Comparison of ENCODE assay signal across 8 cellular contexts in genomic region chr2:241702155-241702404, GRCh38. TPM values are rescaled to one million over a fixed set of nuclear protein-coding genes. Genes with fewer than 3 reads are reported as not detected.
A peak's percentile ranks its signal among the peaks of the same experiment; 100 is the strongest.
DNase-seq lines count a peak whose midpoint lies in the region; ATAC-seq and TF ChIP-seq lines count a peak whose summit lies in the region.

No MANE protein-coding gene starts in this region.

- H3K27me3 Mint-ChIP-seq in stimulated activated memory B cell treated with anti-CD40 and anti-IgM and Interleukin-4, amounts not matched to agents 10 μg/mL and 1 μg/mL and 100 μg/mL, for 72 hours = no peaks in the 10 kb centered on the region

- peak overlapping the region; percentile 93 for H3K27ac Mint-ChIP-seq in stimulated activated memory B cell treated with anti-CD40 and anti-IgM and Interleukin-4, amounts not matched to agents 10 μg/mL and 1 μg/mL and 100 μg/mL, for 72 hours

- peak overlapping the region; percentile 77 for H3K4me3 ChIP-seq in astrocyte of the spinal cord (ENCODE audit: low read depth, low read length)
- H3K4me3 ChIP-seq in mesodermal cell (ENCODE audit: extremely low read depth, insufficient read depth, low read length, poor library complexity, severe bottlenecking) = peak overlapping the region; percentile 68

- peak; percentile 91 for DNase-seq in GM10248 (ENCODE audit: extremely low spot score)
- DNase-seq in RKO (ENCODE audit: low spot score) = peak; percentile 69
- DNase-seq in astrocyte of the spinal cord (ENCODE audit: low read depth, low spot score) = peak; percentile 77
- DNase-seq in NCI-H69 (lab: John Stamatoyannopoulos, UW) = no peak
- no peak for DNase-seq in NCI-H526 (lab: John Stamatoyannopoulos, UW)

- POLR2A ChIA-PET in GM10248 (lab: Yijun Ruan, JAX) = interaction anchor here (0.5 to 1.9 kb wide), 6 partner anchors 13 to 165 kb away, joined by 3 to 8 read pairs (median 3); partner anchors contain the start of genes D2HGDH and DTYMK

- peaks cover 27% of the 10 kb centered on the region for H3K4me1 Mint-ChIP-seq in stimulated activated memory B cell treated with anti-CD40 and anti-IgM and Interleukin-4, amounts not matched to agents 10 μg/mL and 1 μg/mL and 100 μg/mL, for 72 hours

- H3K4me1 ChIP-seq in mesodermal cell (ENCODE audit: control insufficient read depth, insufficient read depth, low read length, poor library complexity, severe bottlenecking) = no peaks in the 10 kb centered on the region

- peak overlapping the region; percentile 91 for H3K27ac ChIP-seq in mesodermal cell (ENCODE audit: low read depth, low read length, severe bottlenecking)

- TF ChIP-seq CTCF in GM10248 (IDR thresholded peaks at IDR 0.05; ENCODE audit: control extremely low read depth, extremely low read depth, low read depth, missing control alignments) (no peak), astrocyte of the spinal cord (IDR thresholded peaks at IDR 0.05; ENCODE audit: low read depth, low read length) (no peak)

- no peak for ATAC-seq in stimulated activated memory B cell treated with anti-CD40 and anti-IgM and Interleukin-4, amounts not matched to agents 10 μg/mL and 1 μg/mL and 100 μg/mL, for 72 hours
- ATAC-seq in HG02870 (IDR thresholded peaks at IDR 0.05; ENCODE audit: unreplicated experiment) = no peak

- peaks cover 18% of the 10 kb centered on the region for H3K36me3 Mint-ChIP-seq in stimulated activated memory B cell treated with anti-CD40 and anti-IgM and Interleukin-4, amounts not matched to agents 10 μg/mL and 1 μg/mL and 100 μg/mL, for 72 hours

- no peaks in the 10 kb centered on the region for H3K9me3 Mint-ChIP-seq in stimulated activated memory B cell treated with anti-CD40 and anti-IgM and Interleukin-4, amounts not matched to agents 10 μg/mL and 1 μg/mL and 100 μg/mL, for 72 hours

- peaks cover 31% of the 10 kb centered on the region for H3K36me3 ChIP-seq in mesodermal cell (ENCODE audit: control insufficient read depth, insufficient read depth, low read length)

- peak overlapping the region; percentile 90 for H3K4me3 Mint-ChIP-seq in stimulated activated memory B cell treated with anti-CD40 and anti-IgM and Interleukin-4, amounts not matched to agents 10 μg/mL and 1 μg/mL and 100 μg/mL, for 72 hours

- WGBS in mesodermal cell (ENCODE audit: insufficient coverage in 2 of 2), 2 experiments = 0 to 1% methylated on average over 2 to 22 of the region's 40 CpGs

- in situ Hi-C loops in astrocyte of the spinal cord (cut with HindIII; ENCODE audit: low sequenced_read_pairs) = no loop called here

- CTCF ChIA-PET in GM10248 (lab: Yijun Ruan, JAX) = interaction anchor here (0.5 to 5.7 kb wide), 13 partner anchors 11 to 176 kb away, joined by 3 to 39 read pairs (median 5); partner anchors contain the start of gene D2HGDH

- peaks cover 13% of the 10 kb centered on the region for H3K9me3 ChIP-seq in mesodermal cell (ENCODE audit: control insufficient read depth, low read length)

RNA-seq across cellular contexts. Expression of gene ING5, which starts 0.2 kb away (rescaled TPM):
- 22.6 TPM for polyA plus RNA-seq in mesodermal cell (2013, experiment 1 of 2)
- polyA plus RNA-seq in mesodermal cell (2013, experiment 2 of 2) = 21.2 TPM

RNA-seq across cellular contexts. Expression of gene DTYMK, which starts 15.5 kb away (rescaled TPM):
- 53.5 TPM for polyA plus RNA-seq in mesodermal cell (2013, experiment 1 of 2)
- polyA plus RNA-seq in mesodermal cell (2013, experiment 2 of 2) = 50.9 TPM

RNA-seq across cellular contexts. Expression of gene D2HGDH, which starts 32.4 kb away (rescaled TPM):
- polyA plus RNA-seq in mesodermal cell (2013, experiment 1 of 2) = 11.8 TPM
- polyA plus RNA-seq in mesodermal cell (2013, experiment 2 of 2) = 11.3 TPM

Comparison
In these comparisons a context has a peak if more than half of its experiments do, and no peak if none do; other contexts are left out.
1. DNase-seq: peak in GM10248 (single experiment), RKO (single experiment) and astrocyte of the spinal cord (single experiment); none in NCI-H69 (single experiment) and NCI-H526 (0 of 2).